1 cellular context compared by ENCODE assay signal in the genomic region with DNA sequence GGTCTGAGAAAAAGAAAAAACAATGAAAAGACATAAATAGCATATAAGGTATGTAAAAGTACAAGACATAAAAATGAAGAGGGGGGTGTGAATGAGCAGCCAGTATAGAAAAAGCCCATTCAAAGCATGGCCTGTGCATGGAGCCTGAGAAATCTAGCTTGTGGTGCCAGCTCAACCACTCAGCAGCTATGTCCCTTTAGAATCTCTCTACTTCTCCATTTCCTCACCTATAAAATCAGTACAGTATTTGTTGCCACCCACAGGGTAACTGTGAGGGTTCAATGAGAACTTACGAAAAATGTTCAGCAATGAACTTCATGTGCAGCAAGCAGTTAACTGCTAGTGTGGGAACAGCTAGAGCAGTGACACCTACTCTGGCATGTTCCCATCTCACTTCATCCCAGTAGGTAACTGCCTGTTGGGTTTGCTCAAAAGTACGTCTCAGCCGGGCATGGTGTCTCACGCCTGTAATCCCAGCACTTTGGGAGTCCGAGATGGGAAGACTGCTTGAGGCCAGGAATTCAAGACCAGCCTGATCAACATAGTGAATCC.
TF ChIP-seq lines count a peak whose summit lies in the region.

No MANE protein-coding gene starts in this region.

TF ChIP-seq in HCT116, 20 proteins besides CTCF, POLR2A, EP300 and RAD21:
- TF ChIP-seq, protein P1, sequence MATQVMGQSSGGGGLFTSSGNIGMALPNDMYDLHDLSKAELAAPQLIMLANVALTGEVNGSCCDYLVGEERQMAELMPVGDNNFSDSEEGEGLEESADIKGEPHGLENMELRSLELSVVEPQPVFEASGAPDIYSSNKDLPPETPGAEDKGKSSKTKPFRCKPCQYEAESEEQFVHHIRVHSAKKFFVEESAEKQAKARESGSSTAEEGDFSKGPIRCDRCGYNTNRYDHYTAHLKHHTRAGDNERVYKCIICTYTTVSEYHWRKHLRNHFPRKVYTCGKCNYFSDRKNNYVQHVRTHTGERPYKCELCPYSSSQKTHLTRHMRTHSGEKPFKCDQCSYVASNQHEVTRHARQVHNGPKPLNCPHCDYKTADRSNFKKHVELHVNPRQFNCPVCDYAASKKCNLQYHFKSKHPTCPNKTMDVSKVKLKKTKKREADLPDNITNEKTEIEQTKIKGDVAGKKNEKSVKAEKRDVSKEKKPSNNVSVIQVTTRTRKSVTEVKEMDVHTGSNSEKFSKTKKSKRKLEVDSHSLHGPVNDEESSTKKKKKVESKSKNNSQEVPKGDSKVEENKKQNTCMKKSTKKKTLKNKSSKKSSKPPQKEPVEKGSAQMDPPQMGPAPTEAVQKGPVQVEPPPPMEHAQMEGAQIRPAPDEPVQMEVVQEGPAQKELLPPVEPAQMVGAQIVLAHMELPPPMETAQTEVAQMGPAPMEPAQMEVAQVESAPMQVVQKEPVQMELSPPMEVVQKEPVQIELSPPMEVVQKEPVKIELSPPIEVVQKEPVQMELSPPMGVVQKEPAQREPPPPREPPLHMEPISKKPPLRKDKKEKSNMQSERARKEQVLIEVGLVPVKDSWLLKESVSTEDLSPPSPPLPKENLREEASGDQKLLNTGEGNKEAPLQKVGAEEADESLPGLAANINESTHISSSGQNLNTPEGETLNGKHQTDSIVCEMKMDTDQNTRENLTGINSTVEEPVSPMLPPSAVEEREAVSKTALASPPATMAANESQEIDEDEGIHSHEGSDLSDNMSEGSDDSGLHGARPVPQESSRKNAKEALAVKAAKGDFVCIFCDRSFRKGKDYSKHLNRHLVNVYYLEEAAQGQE (IDR thresholded peaks at IDR 0.05; ENCODE audit: low read depth): no peak
- TF ChIP-seq ELF1 (IDR thresholded peaks at IDR 0.05; ENCODE audit: borderline replicate concordance, low read depth) (no peak), EZH2phosphoT487 (IDR thresholded peaks at IDR 0.05; ENCODE audit: borderline replicate concordance) (no peak), CEBPB (IDR thresholded peaks at IDR 0.05; ENCODE audit: low read depth) (no peak), CBX3 (IDR thresholded peaks at IDR 0.05; ENCODE audit: low read depth) (no peak), SIN3A (IDR thresholded peaks at IDR 0.05; ENCODE audit: low read depth) (no peak), YY1 (IDR thresholded peaks at IDR 0.05; ENCODE audit: extremely low read depth, insufficient replicate concordance, low read depth, low read length) (no peak), SRF (IDR thresholded peaks at IDR 0.05; ENCODE audit: low read depth) (no peak), TCF7L2 (IDR thresholded peaks at IDR 0.05; ENCODE audit: borderline replicate concordance, extremely low read depth, insufficient read depth, insufficient read length) (no peak), FOSL1 (IDR thresholded peaks at IDR 0.05; ENCODE audit: low read depth) (no peak), SP1 (IDR thresholded peaks at IDR 0.05; ENCODE audit: low read depth) (no peak), ZFX (IDR thresholded peaks at IDR 0.05) (no peak), POLR2AphosphoS5 (IDR thresholded peaks at IDR 0.05; ENCODE audit: low read depth, low read length) (no peak)
- TF ChIP-seq, protein P2, sequence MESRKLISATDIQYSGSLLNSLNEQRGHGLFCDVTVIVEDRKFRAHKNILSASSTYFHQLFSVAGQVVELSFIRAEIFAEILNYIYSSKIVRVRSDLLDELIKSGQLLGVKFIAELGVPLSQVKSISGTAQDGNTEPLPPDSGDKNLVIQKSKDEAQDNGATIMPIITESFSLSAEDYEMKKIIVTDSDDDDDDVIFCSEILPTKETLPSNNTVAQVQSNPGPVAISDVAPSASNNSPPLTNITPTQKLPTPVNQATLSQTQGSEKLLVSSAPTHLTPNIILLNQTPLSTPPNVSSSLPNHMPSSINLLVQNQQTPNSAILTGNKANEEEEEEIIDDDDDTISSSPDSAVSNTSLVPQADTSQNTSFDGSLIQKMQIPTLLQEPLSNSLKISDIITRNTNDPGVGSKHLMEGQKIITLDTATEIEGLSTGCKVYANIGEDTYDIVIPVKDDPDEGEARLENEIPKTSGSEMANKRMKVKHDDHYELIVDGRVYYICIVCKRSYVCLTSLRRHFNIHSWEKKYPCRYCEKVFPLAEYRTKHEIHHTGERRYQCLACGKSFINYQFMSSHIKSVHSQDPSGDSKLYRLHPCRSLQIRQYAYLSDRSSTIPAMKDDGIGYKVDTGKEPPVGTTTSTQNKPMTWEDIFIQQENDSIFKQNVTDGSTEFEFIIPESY (IDR thresholded peaks at IDR 0.05; ENCODE audit: extremely low read depth, insufficient replicate concordance, low read length): no peak
- TF ChIP-seq, protein P3, sequence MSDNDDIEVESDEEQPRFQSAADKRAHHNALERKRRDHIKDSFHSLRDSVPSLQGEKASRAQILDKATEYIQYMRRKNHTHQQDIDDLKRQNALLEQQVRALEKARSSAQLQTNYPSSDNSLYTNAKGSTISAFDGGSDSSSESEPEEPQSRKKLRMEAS (IDR thresholded peaks at IDR 0.05): no peak
- TF ChIP-seq, protein P4, sequence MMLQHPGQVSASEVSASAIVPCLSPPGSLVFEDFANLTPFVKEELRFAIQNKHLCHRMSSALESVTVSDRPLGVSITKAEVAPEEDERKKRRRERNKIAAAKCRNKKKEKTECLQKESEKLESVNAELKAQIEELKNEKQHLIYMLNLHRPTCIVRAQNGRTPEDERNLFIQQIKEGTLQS (IDR thresholded peaks at IDR 0.05): no peak
